18 cellular contexts compared by ENCODE assay signal in genomic region chr16:72219282-72219681, GRCh38. TPM values are rescaled to one million over a fixed set of nuclear protein-coding genes. Genes with fewer than 3 reads are reported as not detected.
DNase-seq lines count a peak whose midpoint lies in the region; ATAC-seq and TF ChIP-seq lines count a peak whose summit lies in the region.
"Had no signal": no experiment of that assay in that cellular context is flagged by ENCODE, and none has a peak within 500 bp of the region (broad histone marks: within the 10 kb centered on the region; RNA-seq: fewer than 3 reads in every experiment).

No MANE protein-coding gene starts in this region.

- no peaks in the 10 kb centered on the region for H3K4me1 ChIP-seq in esophagus muscularis mucosa
- H3K4me1 ChIP-seq: BLaER1 had no signal

- TF ChIP-seq EP300 in esophagus muscularis mucosa (IDR thresholded peaks at IDR 0.05) = no peak

- no peaks in the 10 kb centered on the region for H3K36me3 ChIP-seq in esophagus muscularis mucosa
- H3K36me3 ChIP-seq in brain microvascular endothelial cell (replicated peaks) = no peaks in the 10 kb centered on the region
- H3K36me3 ChIP-seq: BE2C, BLaER1 had no signal

- H3K27me3 Mint-ChIP-seq in activated CD8-positive, alpha-beta memory T cell treated with anti-CD3 and anti-CD28 coated beads, Interleukin-2, amount 10 ng/mL, durations not matched to agents 7 days and 5 days = peaks cover 8% of the 10 kb centered on the region
- H3K27me3 Mint-ChIP-seq: CD4-positive, alpha-beta T cell had no signal

- H3K27me3 ChIP-seq in esophagus muscularis mucosa (no peaks in the 10 kb centered on the region), brain microvascular endothelial cell (replicated peaks) (no peaks in the 10 kb centered on the region)
- H3K27me3 ChIP-seq: BE2C, BLaER1 had no signal

- in situ Hi-C loops in brain microvascular endothelial cell (cut with HindIII; ENCODE audit: low pct_ligation_motif_present, low sequenced_read_pairs) = no loop called here

- DNase-seq in NCI-H2171 (lab: John Stamatoyannopoulos, UW) (peak; percentile 13), esophagus muscularis mucosa (ENCODE audit: extremely low spot score) (peak; percentile 82), posterior vena cava (ENCODE audit: low spot score) (peak; percentile 61), brain microvascular endothelial cell (no peak)
- DNase-seq in activated CD8-positive, alpha-beta memory T cell treated with anti-CD3 and anti-CD28 coated beads, Interleukin-2, amount 10 ng/mL, durations not matched to agents 7 days and 5 days = no peak
- DNase-seq: 8988T; ACHN; BE2C; C1 segment of cervical spinal cord; Caco-2; Calu3; CD4-positive, alpha-beta T cell; CD8-positive, alpha-beta T cell; DMS79 treated with DMSO at 0.1 percent for 48 hours; GF-D8 had no signal

- TF ChIP-seq CTCF in esophagus muscularis mucosa (IDR thresholded peaks at IDR 0.05) (no peak), brain microvascular endothelial cell (IDR thresholded peaks at IDR 0.05; ENCODE audit: low read depth, low read length, missing control alignments) (no peak)

- H3K27ac ChIP-seq in esophagus muscularis mucosa (replicated peaks in 1 of 4) (no peak overlapping the region), brain microvascular endothelial cell (no peak overlapping the region)
- H3K27ac ChIP-seq: BLaER1 had no signal

- intact Hi-C loops in esophagus muscularis mucosa (cut with DNase I) = no loop called here
- intact Hi-C loops in posterior vena cava (cut with DNase I) = no loop called here

- no peak for TF ChIP-seq POLR2A in esophagus muscularis mucosa (IDR thresholded peaks at IDR 0.05; ENCODE audit: low read depth)

- no peaks in the 10 kb centered on the region for H3K36me3 Mint-ChIP-seq in activated CD8-positive, alpha-beta memory T cell treated with anti-CD3 and anti-CD28 coated beads, Interleukin-2, amount 10 ng/mL, durations not matched to agents 7 days and 5 days
- H3K36me3 Mint-ChIP-seq: CD14-positive monocyte; CD8-positive, alpha-beta T cell had no signal

- no peak overlapping the region for H3K4me3 Mint-ChIP-seq in activated CD8-positive, alpha-beta memory T cell treated with anti-CD3 and anti-CD28 coated beads, Interleukin-2, amount 10 ng/mL, durations not matched to agents 7 days and 5 days
- H3K4me3 Mint-ChIP-seq: CD14-positive monocyte; CD4-positive, alpha-beta T cell; CD8-positive, alpha-beta T cell had no signal

- no peaks in the 10 kb centered on the region for H3K9me3 ChIP-seq in esophagus muscularis mucosa
- H3K9me3 ChIP-seq: BE2C, Caco-2 had no signal

- WGBS in esophagus muscularis mucosa = 93% methylated on average over 8 of the region's 8 CpGs

- no peaks in the 10 kb centered on the region for H3K4me1 Mint-ChIP-seq in activated CD8-positive, alpha-beta memory T cell treated with anti-CD3 and anti-CD28 coated beads, Interleukin-2, amount 10 ng/mL, durations not matched to agents 7 days and 5 days

- H3K9me3 Mint-ChIP-seq in activated CD8-positive, alpha-beta memory T cell treated with anti-CD3 and anti-CD28 coated beads, Interleukin-2, amount 10 ng/mL, durations not matched to agents 7 days and 5 days (ENCODE audit: low read depth) = no peaks in the 10 kb centered on the region

- no peak overlapping the region for H3K27ac Mint-ChIP-seq in activated CD8-positive, alpha-beta memory T cell treated with anti-CD3 and anti-CD28 coated beads, Interleukin-2, amount 10 ng/mL, durations not matched to agents 7 days and 5 days
- H3K27ac Mint-ChIP-seq: CD4-positive, alpha-beta T cell; CD8-positive, alpha-beta T cell had no signal

- no peak for ATAC-seq in HG03457 (IDR thresholded peaks at IDR 0.05; ENCODE audit: unreplicated experiment)
- no peak for ATAC-seq in activated CD8-positive, alpha-beta memory T cell treated with anti-CD3 and anti-CD28 coated beads, Interleukin-2, amount 10 ng/mL, durations not matched to agents 7 days and 5 days
- ATAC-seq: CD8-positive, alpha-beta T cell had no signal

- CTCF ChIA-PET in activated CD8-positive, alpha-beta memory T cell treated with anti-CD3 and anti-CD28 coated beads, Interleukin-2, amount 10 ng/mL, durations not matched to agents 7 days and 5 days (lab: Charles Lee) = no interaction called here

- H3K4me3 ChIP-seq in esophagus muscularis mucosa (no peak overlapping the region), brain microvascular endothelial cell (ENCODE audit: low read depth, low read length) (no peak overlapping the region)
- H3K4me3 ChIP-seq: BLaER1 had no signal

RNA-seq across cellular contexts. Expression of gene PMFBP1, which starts 47.3 kb away (rescaled TPM):
- total RNA-seq in esophagus muscularis mucosa (under 1 TPM in 1 of 4 donors, not detected in 3; 0.50 TPM), posterior vena cava (under 1 TPM; 0.57 to 0.60 TPM)
- total RNA-seq in activated CD8-positive, alpha-beta memory T cell treated with anti-CD3 and anti-CD28 coated beads, Interleukin-2, amount 10 ng/mL, durations not matched to agents 7 days and 5 days = 1 to 10 TPM; 2.1 to 6.3 TPM

Comparison
In these comparisons a context has a peak if more than half of its experiments do, and no peak if none do; other contexts are left out.
1. DNase-seq: peak in NCI-H2171 (single experiment), esophagus muscularis mucosa (single experiment) and posterior vena cava (single experiment); none in brain microvascular endothelial cell (single experiment) and activated CD8-positive, alpha-beta memory T cell treated with anti-CD3 and anti-CD28 coated beads, Interleukin-2, amount 10 ng/mL, durations not matched to agents 7 days and 5 days (single experiment).